8 cellular contexts compared by ENCODE assay signal in genomic region chr5:140176028-140176382, GRCh38. TPM values are rescaled to one million over a fixed set of nuclear protein-coding genes. Genes with fewer than 3 reads are reported as not detected.
DNase-seq lines count a peak whose midpoint lies in the region; ATAC-seq and TF ChIP-seq lines count a peak whose summit lies in the region.

No MANE protein-coding gene starts in this region.

- H3K4me3 ChIP-seq in ACC112 (ENCODE audit: low read depth, low read length) (peak overlapping the region; percentile 88), muscle layer of colon (ENCODE audit: low read depth in 1 of 2, low read length in 2 of 2) (peak overlapping the region; percentile 66 to 95)

- no peaks in the 10 kb centered on the region for H3K9me3 ChIP-seq in muscle layer of colon (ENCODE audit: low read length)

- H3K27ac ChIP-seq in ACC112 (ENCODE audit: low read depth, low read length) (peak overlapping the region; percentile 61; the same call in 1 of the 2 replicates), caudate nucleus (ENCODE audit: low read depth, low read length) (peak overlapping the region; percentile 97), muscle layer of colon (ENCODE audit: low read depth, low read length) (peak overlapping the region; percentile 93)

- H2AFZ ChIP-seq in ACC112 (ENCODE audit: low read length, unreplicated experiment), result peak overlapping the region; percentile 68

- H3K9me3 Mint-ChIP-seq in IgD-negative memory B cell, result no peaks in the 10 kb centered on the region

- H3K79me2 ChIP-seq in ACC112 (ENCODE audit: control insufficient read depth, insufficient read depth, low read length, unreplicated experiment), result peaks cover 4% of the 10 kb centered on the region

- peaks cover 7 to 10% (median 10%) of the 10 kb centered on the region in 3 donors for H3K4me1 Mint-ChIP-seq in IgD-negative memory B cell

- H3K4me3 Mint-ChIP-seq in IgD-negative memory B cell, result peak overlapping the region; percentile 91 to 98 (median 97)

- H3K36me3 ChIP-seq in ACC112 (ENCODE audit: insufficient read depth, low read length) (no peaks in the 10 kb centered on the region), muscle layer of colon (ENCODE audit: insufficient read depth, low read length) (no peaks in the 10 kb centered on the region)

- no peaks in the 10 kb centered on the region for H3K27me3 Mint-ChIP-seq in IgD-negative memory B cell

- H3K4me1 ChIP-seq in ACC112 (ENCODE audit: control insufficient read depth, insufficient read depth, low read length, unreplicated experiment) (peaks cover 26% of the 10 kb centered on the region), muscle layer of colon (ENCODE audit: insufficient read depth, low read length) (peaks cover 32% of the 10 kb centered on the region)

- H3K27ac Mint-ChIP-seq in IgD-negative memory B cell, result peak overlapping the region; percentile 76 to 99 (median 99)

- no peak for ATAC-seq in omental fat pad (ENCODE audit: low FRiP score)

- no peak for TF ChIP-seq CTCF in omental fat pad (IDR thresholded peaks at IDR 0.05)

- H3K27me3 ChIP-seq in ACC112 (ENCODE audit: insufficient read depth, low read length), result no peaks in the 10 kb centered on the region
- no peaks in the 10 kb centered on the region for H3K27me3 ChIP-seq in muscle layer of colon (ENCODE audit: control insufficient read depth in 1 of 2, insufficient read depth in 2 of 2, low read length in 2 of 2)

- DNase-seq in caudate nucleus (lab: John Stamatoyannopoulos, UW) (no peak), omental fat pad (ENCODE audit: low spot score) (no peak), dedifferentiated amniotic fluid mesenchymal stem cell (ENCODE audit: extremely low spot score) (no peak)
- DNase-seq in stimulated activated naive CD4-positive, alpha-beta T cell treated with Interleukin-2 at 50 U/mL for 16 hours (lab: John Stamatoyannopoulos, UW), result no peak
- DNase-seq in stimulated activated CD8-positive, alpha-beta memory T cell treated with anti-CD3 and anti-CD28 coated beads, Interleukin-4, amount 100 ng/mL, for 48 hours, result no peak

- H3K36me3 Mint-ChIP-seq in IgD-negative memory B cell, result no peaks in the 10 kb centered on the region

- peak overlapping the region; percentile 87 for H3K9ac ChIP-seq in muscle layer of colon (ENCODE audit: low read length)

RNA-seq across cellular contexts. Expression of gene CYSTM1, which starts 1.0 kb away (rescaled TPM):
- 21.3 TPM for polyA plus RNA-seq in IgD-negative memory B cell
- total RNA-seq in omental fat pad, result 100 to 1,000 TPM; 105 to 164 (median 140) TPM

RNA-seq across cellular contexts. Expression of gene IGIP, which starts 50.3 kb away (rescaled TPM):
- 0.36 TPM for polyA plus RNA-seq in IgD-negative memory B cell
- total RNA-seq in omental fat pad, result 10 to 100 TPM in 3 of 4 donors, 1 to 10 TPM in 1; 8.4 to 21.3 (median 16.8) TPM
